In genomic region chr11:113332638-113333329, GRCh38 we compare ENCODE assay signal across 1 cellular context.
TF ChIP-seq lines count a peak whose summit lies in the region.

No MANE protein-coding gene starts in this region.

TF ChIP-seq in WTC11, 78 proteins besides CTCF, POLR2A, EP300 and RAD21:
- TF ChIP-seq, protein P1, sequence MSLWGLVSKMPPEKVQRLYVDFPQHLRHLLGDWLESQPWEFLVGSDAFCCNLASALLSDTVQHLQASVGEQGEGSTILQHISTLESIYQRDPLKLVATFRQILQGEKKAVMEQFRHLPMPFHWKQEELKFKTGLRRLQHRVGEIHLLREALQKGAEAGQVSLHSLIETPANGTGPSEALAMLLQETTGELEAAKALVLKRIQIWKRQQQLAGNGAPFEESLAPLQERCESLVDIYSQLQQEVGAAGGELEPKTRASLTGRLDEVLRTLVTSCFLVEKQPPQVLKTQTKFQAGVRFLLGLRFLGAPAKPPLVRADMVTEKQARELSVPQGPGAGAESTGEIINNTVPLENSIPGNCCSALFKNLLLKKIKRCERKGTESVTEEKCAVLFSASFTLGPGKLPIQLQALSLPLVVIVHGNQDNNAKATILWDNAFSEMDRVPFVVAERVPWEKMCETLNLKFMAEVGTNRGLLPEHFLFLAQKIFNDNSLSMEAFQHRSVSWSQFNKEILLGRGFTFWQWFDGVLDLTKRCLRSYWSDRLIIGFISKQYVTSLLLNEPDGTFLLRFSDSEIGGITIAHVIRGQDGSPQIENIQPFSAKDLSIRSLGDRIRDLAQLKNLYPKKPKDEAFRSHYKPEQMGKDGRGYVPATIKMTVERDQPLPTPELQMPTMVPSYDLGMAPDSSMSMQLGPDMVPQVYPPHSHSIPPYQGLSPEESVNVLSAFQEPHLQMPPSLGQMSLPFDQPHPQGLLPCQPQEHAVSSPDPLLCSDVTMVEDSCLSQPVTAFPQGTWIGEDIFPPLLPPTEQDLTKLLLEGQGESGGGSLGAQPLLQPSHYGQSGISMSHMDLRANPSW (CRISPR knock-in tag; conservative IDR thresholded peaks at IDR 0.05; ENCODE audit: low read depth) = no peak
- TF ChIP-seq FOXJ3 (CRISPR knock-in tag; IDR thresholded peaks at IDR 0.05; ENCODE audit: borderline replicate concordance) = no peak
